7 cellular contexts compared by ENCODE assay signal in the genomic region with DNA sequence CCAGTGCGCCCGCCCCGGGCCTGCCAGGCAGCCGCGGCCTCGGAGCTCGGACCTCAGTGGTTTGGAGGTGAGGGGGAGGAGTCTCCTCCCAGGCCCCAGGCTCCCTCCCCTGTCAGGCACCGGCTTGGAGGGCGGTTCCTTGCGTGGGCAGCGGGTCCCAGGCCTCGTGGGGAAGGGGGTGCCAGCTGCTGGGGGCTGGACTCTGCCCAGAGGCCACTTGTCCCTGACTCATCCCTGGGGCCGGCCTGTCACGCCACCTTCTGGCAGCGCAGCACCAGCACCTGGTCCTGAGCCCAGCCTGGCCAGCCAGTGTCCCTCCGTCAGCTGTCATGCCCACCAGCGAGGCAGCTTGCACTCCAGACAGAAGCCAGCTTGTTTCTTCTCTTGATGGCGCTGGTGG.
DNase-seq lines count a peak whose midpoint lies in the region; ATAC-seq, FAIRE-seq and TF ChIP-seq lines count a peak whose summit lies in the region.
"Not testable (repeated sequence)": the region's sequence is repeated elsewhere in the genome, so short reads cannot be mapped to it uniquely, and the experiment has no call there.

No MANE protein-coding gene starts in this region.

- ATAC-seq in PC-3 (peak; percentile 31; the same call in 1 of the 2 replicates), HepG2 (peak; percentile 45), sciatic nerve (peak; percentile 7)
- not testable (repeated sequence) for ATAC-seq in left ventricle myocardium superior; natural killer cell treated with Interleukin-12 subunit alpha and Interleukin-12 subunit beta and Interleukin-15 and Interleukin-18, amount 100 ng/mL, for 72 hours; upper lobe of right lung

- intact Hi-C loops in PC-3 (cut with micrococcal nuclease); adrenal gland (cut with DNase I); left ventricle myocardium superior (cut with micrococcal nuclease); HepG2 (cut with micrococcal nuclease; ENCODE audit: unreplicated experiment); sciatic nerve (cut with DNase I); upper lobe of right lung (cut with DNase I): not testable (repeated sequence)

- H3K4me2 ChIP-seq in PC-3 (ENCODE audit: low read length); HepG2 (ENCODE audit: low read depth, low read length): not testable (repeated sequence)

- not testable (repeated sequence) for H3K36me3 Mint-ChIP-seq in natural killer cell treated with Interleukin-12 subunit alpha and Interleukin-12 subunit beta and Interleukin-15 and Interleukin-18, amount 100 ng/mL, for 72 hours

- FAIRE-seq in HepG2 (lab: Jason Lieb, UNC), result not testable (repeated sequence)

- H3F3A ChIP-seq in PC-3 (ENCODE audit: low read length, unreplicated experiment), result not testable (repeated sequence)

- DNase-seq in PC-3; HepG2 (ENCODE audit: low spot score): not testable (repeated sequence)
- DNase-seq in adrenal gland, result peak in 6 of 7 donors; percentile 15 to 51 (median 34)
- peak; percentile 2 for DNase-seq in left ventricle myocardium superior
- DNase-seq in natural killer cell treated with Interleukin-12 subunit alpha and Interleukin-12 subunit beta and Interleukin-15 and Interleukin-18, amount 100 ng/mL, for 72 hours (ENCODE audit: low spot score), result peak; percentile 49
- DNase-seq in sciatic nerve (ENCODE audit: low spot score), result peak; percentile 27
- peak; percentile 6 for DNase-seq in upper lobe of right lung

- in situ Hi-C loops in HepG2 (cut with HindIII; ENCODE audit: extremely low pct_ligation_motif_present, low pct_unique_long_range_greater_than_20kb), result not testable (repeated sequence)

- not testable (repeated sequence) for TF ChIP-seq POLR2A in adrenal gland (IDR thresholded peaks at IDR 0.05); HepG2 (IDR thresholded peaks at IDR 0.05; ENCODE audit: insufficient read depth in 1 of 2, low read depth in 2 of 2, low read length in 2 of 2)

- not testable (repeated sequence) for BruUV-seq in PC-3 (replicated peaks; lab: Mats Ljungman, UMichigan); HepG2 (replicated peaks; lab: Mats Ljungman, UMichigan)

- H3K9me3 ChIP-seq in PC-3 (ENCODE audit: low read length); adrenal gland (replicated peaks in 1 of 3); HepG2 (ENCODE audit: low read length); upper lobe of right lung: not testable (repeated sequence)

- not testable (repeated sequence) for TF ChIP-seq EP300 in HepG2 (IDR thresholded peaks at IDR 0.05; ENCODE audit: low read depth in 2 of 2, low read length in 2 of 2); HepG2 (CRISPR knock-in tag; IDR thresholded peaks at IDR 0.05; ENCODE audit: borderline replicate concordance)

- H4K20me1 ChIP-seq in PC-3 (ENCODE audit: low read length); HepG2 (ENCODE audit: insufficient read depth, low read length): not testable (repeated sequence)

- not testable (repeated sequence) for H3K27me3 ChIP-seq in PC-3 (ENCODE audit: low read length); adrenal gland; HepG2 (ENCODE audit: control insufficient read depth in 1 of 2, insufficient read depth in 2 of 2, low read length in 2 of 2); upper lobe of right lung

- not testable (repeated sequence) for TF ChIP-seq CTCF in PC-3 (conservative IDR thresholded peaks at IDR 0.05; ENCODE audit: low read depth, low read length); adrenal gland (IDR thresholded peaks at IDR 0.05); HepG2 (CRISPR knock-in tag; IDR thresholded peaks at IDR 0.05); upper lobe of right lung (IDR thresholded peaks at IDR 0.05)

- H3K4me1 Mint-ChIP-seq in natural killer cell treated with Interleukin-12 subunit alpha and Interleukin-12 subunit beta and Interleukin-15 and Interleukin-18, amount 100 ng/mL, for 72 hours (ENCODE audit: low read depth in 2 of 2), result not testable (repeated sequence)

- POLR2A ChIA-PET in PC-3 (lab: Charles Lee; ENCODE audit: unreplicated experiment); HepG2 (lab: Yijun Ruan, JAX): not testable (repeated sequence)

- not testable (repeated sequence) for H3K4me3 Mint-ChIP-seq in natural killer cell treated with Interleukin-12 subunit alpha and Interleukin-12 subunit beta and Interleukin-15 and Interleukin-18, amount 100 ng/mL, for 72 hours

- H3K4me3 ChIP-seq in PC-3 (ENCODE audit: low read length); adrenal gland; HepG2 (replicated peaks in 1 of 3; ENCODE audit: insufficient read depth in 1 of 3, low read depth in 2 of 3, low read length in 3 of 3); upper lobe of right lung: not testable (repeated sequence)

- 50 to 72% methylated on average over 4 to 5 of the region's 18 CpGs; no CpG with 5 or more reads in 2 of the 4 donors for WGBS in adrenal gland, 4 donors
- WGBS in HepG2 (ENCODE audit: low lambda C conversion rate), result no CpG with 5 or more reads among the region's 18 CpGs

- not testable (repeated sequence) for H2AFZ ChIP-seq in PC-3 (ENCODE audit: low read length); HepG2 (ENCODE audit: low read length)

- H3K27me3 Mint-ChIP-seq in natural killer cell treated with Interleukin-12 subunit alpha and Interleukin-12 subunit beta and Interleukin-15 and Interleukin-18, amount 100 ng/mL, for 72 hours, result not testable (repeated sequence)

- not testable (repeated sequence) for H3K4me1 ChIP-seq in PC-3 (ENCODE audit: insufficient read depth, low read length); adrenal gland (replicated peaks in 1 of 2); HepG2 (ENCODE audit: insufficient read depth, low read length); upper lobe of right lung

- H3K9me2 ChIP-seq in PC-3 (replicated peaks; ENCODE audit: low read length), result not testable (repeated sequence)

- H3K36me3 ChIP-seq in PC-3 (ENCODE audit: low read depth, low read length); adrenal gland (replicated peaks in 1 of 2); HepG2 (replicated peaks in 1 of 2; ENCODE audit: control insufficient read depth in 1 of 2, insufficient read depth in 2 of 2, low read length in 2 of 2); upper lobe of right lung: not testable (repeated sequence)

- not testable (repeated sequence) for H3K9ac ChIP-seq in PC-3 (ENCODE audit: low read length); HepG2 (ENCODE audit: insufficient read depth, low read depth, low read length)

- not testable (repeated sequence) for H3K27ac ChIP-seq in PC-3 (ENCODE audit: low read length); adrenal gland; HepG2 (ENCODE audit: extremely low read length, insufficient read depth, low read length); upper lobe of right lung

- H3K27ac Mint-ChIP-seq in natural killer cell treated with Interleukin-12 subunit alpha and Interleukin-12 subunit beta and Interleukin-15 and Interleukin-18, amount 100 ng/mL, for 72 hours, result not testable (repeated sequence)

- not testable (repeated sequence) for TF ChIP-seq RAD21 in HepG2 (CRISPR knock-in tag; IDR thresholded peaks at IDR 0.05)

- CTCF ChIA-PET in PC-3 (lab: Charles Lee); HepG2 (lab: Yijun Ruan, JAX; ENCODE audit: low intra/inter-chr PET ratio, low total read pairs): not testable (repeated sequence)

- H3K79me2 ChIP-seq in PC-3 (ENCODE audit: low read length); HepG2 (ENCODE audit: insufficient read depth, low read length): not testable (repeated sequence)

- not testable (repeated sequence) for H3K9me3 Mint-ChIP-seq in natural killer cell treated with Interleukin-12 subunit alpha and Interleukin-12 subunit beta and Interleukin-15 and Interleukin-18, amount 100 ng/mL, for 72 hours

TF ChIP-seq in HepG2, 621 proteins besides CTCF, POLR2A, EP300 and RAD21:
- TF ChIP-seq, protein P1, sequence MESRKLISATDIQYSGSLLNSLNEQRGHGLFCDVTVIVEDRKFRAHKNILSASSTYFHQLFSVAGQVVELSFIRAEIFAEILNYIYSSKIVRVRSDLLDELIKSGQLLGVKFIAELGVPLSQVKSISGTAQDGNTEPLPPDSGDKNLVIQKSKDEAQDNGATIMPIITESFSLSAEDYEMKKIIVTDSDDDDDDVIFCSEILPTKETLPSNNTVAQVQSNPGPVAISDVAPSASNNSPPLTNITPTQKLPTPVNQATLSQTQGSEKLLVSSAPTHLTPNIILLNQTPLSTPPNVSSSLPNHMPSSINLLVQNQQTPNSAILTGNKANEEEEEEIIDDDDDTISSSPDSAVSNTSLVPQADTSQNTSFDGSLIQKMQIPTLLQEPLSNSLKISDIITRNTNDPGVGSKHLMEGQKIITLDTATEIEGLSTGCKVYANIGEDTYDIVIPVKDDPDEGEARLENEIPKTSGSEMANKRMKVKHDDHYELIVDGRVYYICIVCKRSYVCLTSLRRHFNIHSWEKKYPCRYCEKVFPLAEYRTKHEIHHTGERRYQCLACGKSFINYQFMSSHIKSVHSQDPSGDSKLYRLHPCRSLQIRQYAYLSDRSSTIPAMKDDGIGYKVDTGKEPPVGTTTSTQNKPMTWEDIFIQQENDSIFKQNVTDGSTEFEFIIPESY (CRISPR knock-in tag; IDR thresholded peaks at IDR 0.05), result peak; percentile 66; the same call in 1 of the 2 replicates
